19 cellular contexts compared by ENCODE assay signal in the genomic region with DNA sequence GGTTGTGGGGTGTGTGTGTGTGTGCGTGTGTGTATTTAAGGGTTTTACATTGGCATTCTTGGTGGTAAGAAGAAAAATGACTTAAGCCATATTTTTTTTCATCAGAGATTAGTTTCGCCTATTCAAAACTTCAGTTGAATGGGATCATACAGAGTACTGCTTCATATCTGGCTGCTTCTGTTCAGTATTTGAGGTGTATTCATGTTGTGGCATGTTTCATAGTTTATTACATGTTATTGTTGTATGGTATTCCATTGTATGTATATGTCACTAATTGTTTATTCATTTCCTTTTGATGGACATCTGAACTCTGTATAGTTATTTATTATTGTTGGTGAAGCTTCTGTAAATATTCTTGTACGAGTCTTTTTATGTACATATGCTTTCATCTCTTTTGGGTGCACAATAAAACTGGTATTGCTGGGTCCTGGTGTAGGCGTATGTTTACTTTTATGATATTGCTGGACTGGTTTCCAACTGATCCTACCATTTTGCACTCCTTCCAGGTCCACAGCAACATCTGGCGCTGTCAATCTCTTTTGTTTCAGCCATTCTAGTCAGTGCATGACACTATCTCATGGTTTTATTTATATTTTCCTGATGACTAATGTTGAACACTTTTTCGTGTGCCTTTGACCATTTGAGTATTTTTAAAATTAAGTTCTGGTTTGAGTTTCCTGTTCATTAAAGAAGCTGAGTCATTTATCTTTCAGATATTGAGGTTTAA.
DNase-seq lines count a peak whose midpoint lies in the region; ATAC-seq lines count a peak whose summit lies in the region.
"Had no signal": no experiment of that assay in that cellular context is flagged by ENCODE, and none has a peak within 500 bp of the region (broad histone marks: within the 10 kb centered on the region; RNA-seq: fewer than 3 reads in every experiment).

No MANE protein-coding gene starts in this region.

- H3K36me3 Mint-ChIP-seq in CD8-positive, alpha-beta memory T cell, result no peaks in the 10 kb centered on the region

- no peaks in the 10 kb centered on the region for H3K9me3 Mint-ChIP-seq in CD8-positive, alpha-beta memory T cell
- H3K9me3 Mint-ChIP-seq: activated CD8-positive, alpha-beta T cell treated with anti-CD3 and anti-CD28 coated beads for 36 hours had no signal

- no peaks in the 10 kb centered on the region for H3K36me3 ChIP-seq in CD8-positive, alpha-beta memory T cell (ENCODE audit: insufficient read depth, low read length)
- H3K36me3 ChIP-seq: gastroesophageal sphincter, lower lobe of right lung, thoracic aorta had no signal

- H3K4me1 ChIP-seq in CD8-positive, alpha-beta memory T cell (ENCODE audit: insufficient read depth, low read length), result no peaks in the 10 kb centered on the region
- H3K4me1 ChIP-seq: gastroesophageal sphincter, lower lobe of right lung had no signal

- peak; percentile 95 for ATAC-seq in esophagus mucosa
- ATAC-seq: activated CD8-positive, alpha-beta T cell treated with anti-CD3 and anti-CD28 coated beads for 36 hours; gastroesophageal sphincter; lower lobe of right lung had no signal

- H3K9me3 ChIP-seq in CD8-positive, alpha-beta memory T cell (ENCODE audit: low read length), result no peaks in the 10 kb centered on the region
- H3K9me3 ChIP-seq: gastroesophageal sphincter, thoracic aorta had no signal

- H3K27me3 ChIP-seq in CD8-positive, alpha-beta memory T cell (ENCODE audit: insufficient read depth, low read length, poor library complexity, severe bottlenecking), result no peaks in the 10 kb centered on the region
- H3K27me3 ChIP-seq: gastroesophageal sphincter had no signal

- H3K4me1 Mint-ChIP-seq in CD8-positive, alpha-beta memory T cell, result no peaks in the 10 kb centered on the region

- CTCF ChIA-PET in CD8-positive, alpha-beta memory T cell (lab: Charles Lee), result no interaction called here

- DNase-seq in H4 (ENCODE audit: low spot score) (peak; percentile 47), RPMI7951 (ENCODE audit: low read depth) (peak; percentile 45), skeletal muscle cell (ENCODE audit: low read depth) (peak; percentile 21), NCI-H526 treated with DMSO at 0.1 percent for 48 hours (lab: John Stamatoyannopoulos, UW) (no peak)
- no peak for DNase-seq in activated effector memory CD4-positive, alpha-beta T cell treated with Interleukin-2 at 50 U/mL for 16 hours
- DNase-seq in CD8-positive, alpha-beta memory T cell, result no peak
- DNase-seq: activated CD8-positive, alpha-beta T cell treated with anti-CD3 and anti-CD28 coated beads for 36 hours; activated naive CD4-positive, alpha-beta T cell treated with Interleukin-2 at 50 U/mL for 16 hours; dermis blood vessel endothelial cell; GOT3; islet precursor cell; lower lobe of right lung; NCI-H2107; NCI-H446 treated with DMSO at 0.1 percent for 48 hours; stimulated activated CD4-positive, alpha-beta T cell treated with anti-CD3 and anti-CD28 coated beads, Interleukin-4, amount 100 ng/mL, for 1 hour; stimulated activated naive CD4-positive, alpha-beta T cell had no signal

- peaks cover 4 to 18% of the 10 kb centered on the region in 2 donors for H3K27me3 Mint-ChIP-seq in CD8-positive, alpha-beta memory T cell

- no peak overlapping the region for H3K4me3 Mint-ChIP-seq in CD8-positive, alpha-beta memory T cell
- H3K4me3 Mint-ChIP-seq: activated CD8-positive, alpha-beta T cell treated with anti-CD3 and anti-CD28 coated beads for 36 hours had no signal

- POLR2A ChIA-PET in CD8-positive, alpha-beta memory T cell (lab: Charles Lee), result no interaction called here

- no peak overlapping the region for H3K4me3 ChIP-seq in skeletal muscle cell (ENCODE audit: low read depth, low read length)
- no peak overlapping the region for H3K4me3 ChIP-seq in CD8-positive, alpha-beta memory T cell (ENCODE audit: low read length)
- H3K4me3 ChIP-seq: gastroesophageal sphincter, lower lobe of right lung, thoracic aorta had no signal

- no peak overlapping the region for H3K27ac ChIP-seq in CD8-positive, alpha-beta memory T cell (ENCODE audit: low read depth, low read length)
- H3K27ac ChIP-seq: gastroesophageal sphincter, lower lobe of right lung, thoracic aorta had no signal

- no peak overlapping the region for H3K27ac Mint-ChIP-seq in CD8-positive, alpha-beta memory T cell
- H3K27ac Mint-ChIP-seq: activated CD8-positive, alpha-beta T cell treated with anti-CD3 and anti-CD28 coated beads for 36 hours had no signal

Comparison
In these comparisons a context has a peak if more than half of its experiments do, and no peak if none do; other contexts are left out.
1. DNase-seq: peak in H4 (single experiment), RPMI7951 (single experiment) and skeletal muscle cell (single experiment); none in NCI-H526 treated with DMSO at 0.1 percent for 48 hours (single experiment), activated effector memory CD4-positive, alpha-beta T cell treated with Interleukin-2 at 50 U/mL for 16 hours (single experiment) and CD8-positive, alpha-beta memory T cell (0 of 5).